In genomic region chr4:184453402-184454160, GRCh38 we compare ENCODE assay signal across 8 cellular contexts. TPM values are rescaled to one million over a fixed set of nuclear protein-coding genes. Genes with fewer than 3 reads are reported as not detected.
DNase-seq lines count a peak whose midpoint lies in the region; ATAC-seq and TF ChIP-seq lines count a peak whose summit lies in the region.

No MANE protein-coding gene starts in this region.

- H3K27ac ChIP-seq in RWPE2 (ENCODE audit: poor library complexity, severe bottlenecking) (peak overlapping the region; percentile 41), subcutaneous abdominal adipose tissue (ENCODE audit: low read depth, low read length) (peak overlapping the region; percentile 13)

- H3K9me3 ChIP-seq in RWPE2 (ENCODE audit: severe bottlenecking) (no peaks in the 10 kb centered on the region), subcutaneous abdominal adipose tissue (ENCODE audit: control insufficient read depth in 5 of 5, low read length in 5 of 5) (no peaks in the 10 kb centered on the region)

- peak overlapping the region in 1 of 5 donors; percentile 51 for H3K9ac ChIP-seq in subcutaneous abdominal adipose tissue (ENCODE audit: low read length in 5 of 5)

- peak overlapping the region; percentile 2 to 88 (median 71) for H3K27ac Mint-ChIP-seq in brain

- H3K9me3 Mint-ChIP-seq in brain = no peaks in the 10 kb centered on the region

- H3K27me3 ChIP-seq in RWPE2 (ENCODE audit: insufficient read depth, poor library complexity, severe bottlenecking) = no peaks in the 10 kb centered on the region
- no peaks in the 10 kb centered on the region for H3K27me3 ChIP-seq in subcutaneous abdominal adipose tissue (ENCODE audit: control insufficient read depth in 5 of 5, insufficient read depth in 4 of 5, low read length in 5 of 5)

- no peak overlapping the region for H3K4me3 ChIP-seq in RWPE2 (ENCODE audit: severe bottlenecking)
- H3K4me3 ChIP-seq in subcutaneous abdominal adipose tissue (ENCODE audit: low read depth in 1 of 5, low read length in 5 of 5) = no peak overlapping the region

- no peaks in the 10 kb centered on the region for H3K27me3 Mint-ChIP-seq in brain

- H3K4me1 Mint-ChIP-seq in brain = peaks cover 58% of the 10 kb centered on the region

- peaks cover 30% of the 10 kb centered on the region for H3K4me1 ChIP-seq in RWPE2 (ENCODE audit: insufficient read depth, poor library complexity, severe bottlenecking)
- peaks cover 18 to 64% (median 56%) of the 10 kb centered on the region in 5 donors for H3K4me1 ChIP-seq in subcutaneous abdominal adipose tissue (ENCODE audit: control insufficient read depth in 5 of 5, insufficient read depth in 5 of 5, low read length in 5 of 5)

- no peak for TF ChIP-seq CTCF in RWPE2 (IDR thresholded peaks at IDR 0.05; ENCODE audit: poor library complexity, severe bottlenecking)
- TF ChIP-seq CTCF in brain (conservative IDR thresholded peaks at IDR 0.05) = no peak

- H3K36me3 ChIP-seq in RWPE2 (ENCODE audit: low read depth) (0 out of 2 replicates have a peak, but pooled peaks cover 2% of the 10 kb centered on the region), subcutaneous abdominal adipose tissue (ENCODE audit: control insufficient read depth in 5 of 5, insufficient read depth in 5 of 5, low read length in 5 of 5) (peaks cover 0 to 13% (median 3%) of the 10 kb centered on the region in 5 donors)

- peak overlapping the region in 4 of 5 experiments; percentile 23 to 58 (median 42) for H3K4me3 Mint-ChIP-seq in brain

- ATAC-seq in GM19025 (IDR thresholded peaks at IDR 0.05; ENCODE audit: low read depth, unreplicated experiment) = peak; percentile 49
- peak; percentile 52 for ATAC-seq in HG03097 (IDR thresholded peaks at IDR 0.05; ENCODE audit: low FRiP score, unreplicated experiment)
- ATAC-seq in RWPE2 (ENCODE audit: low read depth) = peak; percentile 98

- H3K36me3 Mint-ChIP-seq in brain = peaks cover 27% of the 10 kb centered on the region

- DNase-seq in AG08395 (ENCODE audit: low spot score) (peak; percentile 82), RWPE2 (ENCODE audit: low spot score) (no peak), kidney glomerular epithelial cell (lab: John Stamatoyannopoulos, UW) (peak; percentile 21), NCI-H2081 (lab: John Stamatoyannopoulos, UW) (no peak)

RNA-seq across cellular contexts. Expression of gene IRF2, which starts 20.8 kb away (rescaled TPM):
- 18.5 TPM for polyA plus RNA-seq in brain (ENCODE audit: insufficient read depth, low read depth, low replicate concordance)

Comparison
In these comparisons a context has a peak if more than half of its experiments do, and no peak if none do; other contexts are left out.
1. DNase-seq: peak in AG08395 (single experiment) and kidney glomerular epithelial cell (single experiment); none in RWPE2 (single experiment) and NCI-H2081 (0 of 2).
2. Peak in every context shown above with its lines, with median percentiles within 50 percentile points of each other: ATAC-seq.